ENCODE assay signal across 13 cellular contexts in the genomic region with DNA sequence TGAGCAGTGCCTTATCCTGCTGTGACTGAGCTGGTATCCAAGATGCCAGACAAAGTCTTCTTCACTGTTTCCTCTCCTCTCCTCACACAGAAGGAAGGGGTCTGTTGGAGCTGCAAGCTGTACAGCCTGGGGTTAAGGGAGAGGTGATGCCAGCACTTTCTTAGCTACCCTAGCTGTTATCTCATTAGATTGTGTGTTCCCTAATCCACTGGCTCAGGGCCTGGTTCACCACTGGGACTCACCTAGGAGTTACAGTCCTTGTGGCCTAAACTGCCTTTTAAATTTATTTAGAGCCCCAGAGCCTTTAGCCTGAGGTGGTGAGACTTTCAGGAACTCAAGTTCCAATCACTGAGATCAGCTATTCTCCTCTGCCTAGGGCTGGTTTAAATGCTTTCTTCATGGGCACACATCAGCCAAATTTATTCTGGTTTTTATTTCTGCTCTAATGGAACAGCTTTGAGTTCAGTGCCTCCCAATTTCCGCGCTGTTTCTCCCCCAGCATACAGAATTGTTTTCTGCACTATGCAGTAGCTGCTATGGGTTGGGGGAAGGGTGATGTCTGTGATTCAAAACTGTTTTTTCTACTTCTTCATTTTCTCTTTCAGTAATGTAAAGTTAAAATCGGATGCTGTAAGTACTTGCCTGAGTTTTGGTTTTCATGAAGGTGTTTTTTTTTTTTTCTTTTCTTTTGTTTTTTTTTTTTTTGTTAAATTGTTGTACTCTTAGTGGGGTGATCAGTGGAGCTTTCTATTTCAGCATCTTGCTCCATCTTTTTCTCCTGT.
DNase-seq lines count a peak whose midpoint lies in the region; ATAC-seq and TF ChIP-seq lines count a peak whose summit lies in the region.
"Had no signal": no experiment of that assay in that cellular context is flagged by ENCODE, and none has a peak within 500 bp of the region (broad histone marks: within the 10 kb centered on the region; RNA-seq: fewer than 3 reads in every experiment).

No MANE protein-coding gene starts in this region.

- peak; percentile 77 for ATAC-seq in GM18870 (IDR thresholded peaks at IDR 0.05; ENCODE audit: unreplicated experiment)
- ATAC-seq in GM21526 (IDR thresholded peaks at IDR 0.05; ENCODE audit: low FRiP score, unreplicated experiment), result peak; percentile 89
- peak; percentile 76 for ATAC-seq in HG03280 (IDR thresholded peaks at IDR 0.05; ENCODE audit: unreplicated experiment)
- ATAC-seq in HG03457 (IDR thresholded peaks at IDR 0.05; ENCODE audit: unreplicated experiment), result no peak
- ATAC-seq: activated CD8-positive, alpha-beta T cell treated with anti-CD3 and anti-CD28 coated beads, Interleukin-2, amount 10 ng/mL, durations not matched to agents 7 days and 5 days; natural killer cell had no signal

- TF ChIP-seq CTCF in nephron progenitor cell (IDR thresholded peaks at IDR 0.05), result no peak

- peaks cover 25% of the 10 kb centered on the region for H3K9me3 Mint-ChIP-seq in nephron progenitor cell
- H3K9me3 Mint-ChIP-seq: natural killer cell had no signal

- DNase-seq in nephron progenitor cell (no peak), GM03348 (ENCODE audit: low spot score) (no peak), head of caudate nucleus (no peak)
- DNase-seq: activated CD8-positive, alpha-beta T cell treated with anti-CD3 and anti-CD28 coated beads, Interleukin-2, amount 10 ng/mL, durations not matched to agents 7 days and 5 days; HCEC 1CT; natural killer cell; NCI-H1105 treated with DMSO at 0.1 percent for 48 hours; NCI-H226 had no signal

- peaks cover 13% of the 10 kb centered on the region for H3K4me1 Mint-ChIP-seq in nephron progenitor cell
- H3K4me1 Mint-ChIP-seq: IgD-negative memory B cell, natural killer cell had no signal

- peaks cover 8% of the 10 kb centered on the region for H3K27me3 Mint-ChIP-seq in nephron progenitor cell (ENCODE audit: low read depth, poor library complexity)

- intact Hi-C loops in head of caudate nucleus (cut with DNase I), result no loop called here

- peak overlapping the region; percentile 86 for H3K27ac Mint-ChIP-seq in nephron progenitor cell
- H3K27ac Mint-ChIP-seq: activated CD8-positive, alpha-beta T cell treated with anti-CD3 and anti-CD28 coated beads, Interleukin-2, amount 10 ng/mL, durations not matched to agents 7 days and 5 days; IgD-negative memory B cell; natural killer cell had no signal

- no peak overlapping the region for H3K4me3 Mint-ChIP-seq in nephron progenitor cell
- H3K4me3 Mint-ChIP-seq: activated CD8-positive, alpha-beta T cell treated with anti-CD3 and anti-CD28 coated beads, Interleukin-2, amount 10 ng/mL, durations not matched to agents 7 days and 5 days; IgD-negative memory B cell; natural killer cell had no signal

- no peaks in the 10 kb centered on the region for H3K36me3 Mint-ChIP-seq in nephron progenitor cell (ENCODE audit: low read depth)
